In genomic region chr10:124999433-125000365, GRCh38 we compare ENCODE assay signal across 12 cellular contexts. TPM values are rescaled to one million over a fixed set of nuclear protein-coding genes. Genes with fewer than 3 reads are reported as not detected.
DNase-seq lines count a peak whose midpoint lies in the region; ATAC-seq and TF ChIP-seq lines count a peak whose summit lies in the region.
"Had no signal": no experiment of that assay in that cellular context is flagged by ENCODE, and none has a peak within 500 bp of the region (broad histone marks: within the 10 kb centered on the region; RNA-seq: fewer than 3 reads in every experiment).

No MANE protein-coding gene starts in this region.

- peak overlapping the region; percentile 71 to 72 for H3K27ac ChIP-seq in ovary

- TF ChIP-seq POLR2A in ovary (IDR thresholded peaks at IDR 0.05) = no peak

- H3K4me3 Mint-ChIP-seq in WTC11 (no peak overlapping the region), glutamatergic neuron (ENCODE audit: unreplicated experiment) (no peak overlapping the region)
- H3K4me3 Mint-ChIP-seq: activated naive CD4-positive, alpha-beta T cell treated with anti-CD3 and anti-CD28 coated beads, Interleukin-2, amount 10 ng/mL, durations not matched to agents 7 days and 5 days; CD8-positive, alpha-beta memory T cell had no signal

- intact Hi-C loops in ovary (cut with DNase I) = loop anchor here (5.0 to 10.0 kb wide), 5 partner anchors 55 to 163 kb away; partner anchors contain the start of gene CTBP2 (in 1 of the 4)

- DNase-seq in AG09309 (ENCODE audit: low read depth) = peak; percentile 61
- peak; percentile 4 for DNase-seq in WTC11 (ENCODE audit: low spot score)
- DNase-seq in glutamatergic neuron = no peak
- DNase-seq in ovary = peak; percentile 80 to 84 (median 82)
- DNase-seq in NCI-H1694 treated with DMSO at 0.1 percent for 48 hours (lab: John Stamatoyannopoulos, UW) = no peak
- DNase-seq in NCI-H82 (lab: John Stamatoyannopoulos, UW) = no peak
- DNase-seq: CD8-positive, alpha-beta memory T cell; NCI-H1105; SW 1271 had no signal

- TF ChIP-seq CTCF in AG09309 (IDR thresholded peaks at IDR 0.05; ENCODE audit: control insufficient read depth, insufficient read depth, low read depth, low read length, missing control alignments) (no peak), WTC11 (IDR thresholded peaks at IDR 0.05) (no peak), glutamatergic neuron (IDR thresholded peaks at IDR 0.05; ENCODE audit: partially characterized antibody, unreplicated experiment) (no peak), ovary (IDR thresholded peaks at IDR 0.05) (no peak)

- no peaks in the 10 kb centered on the region for H3K9me3 Mint-ChIP-seq in WTC11
- peaks cover 15% of the 10 kb centered on the region for H3K9me3 Mint-ChIP-seq in glutamatergic neuron (ENCODE audit: unreplicated experiment)
- H3K9me3 Mint-ChIP-seq: activated naive CD4-positive, alpha-beta T cell treated with anti-CD3 and anti-CD28 coated beads, Interleukin-2, amount 10 ng/mL, durations not matched to agents 7 days and 5 days; CD8-positive, alpha-beta memory T cell had no signal

- no peaks in the 10 kb centered on the region for H3K27me3 ChIP-seq in ovary

- H3K27ac Mint-ChIP-seq in WTC11 (peak overlapping the region; percentile 11; the same call in 1 of the 2 replicates), glutamatergic neuron (ENCODE audit: unreplicated experiment) (peak overlapping the region; percentile 90)
- H3K27ac Mint-ChIP-seq: activated naive CD4-positive, alpha-beta T cell treated with anti-CD3 and anti-CD28 coated beads, Interleukin-2, amount 10 ng/mL, durations not matched to agents 7 days and 5 days; CD8-positive, alpha-beta memory T cell had no signal

- H3K36me3 Mint-ChIP-seq in WTC11 (peaks cover 45% of the 10 kb centered on the region), glutamatergic neuron (ENCODE audit: unreplicated experiment) (no peaks in the 10 kb centered on the region)
- H3K36me3 Mint-ChIP-seq: activated naive CD4-positive, alpha-beta T cell treated with anti-CD3 and anti-CD28 coated beads, Interleukin-2, amount 10 ng/mL, durations not matched to agents 7 days and 5 days; CD8-positive, alpha-beta memory T cell had no signal

- H3K36me3 ChIP-seq in ovary = no peaks in the 10 kb centered on the region

- H3K4me1 Mint-ChIP-seq in WTC11 (no peaks in the 10 kb centered on the region), glutamatergic neuron (ENCODE audit: low read depth, unreplicated experiment) (peaks cover 17% of the 10 kb centered on the region)
- H3K4me1 Mint-ChIP-seq: activated naive CD4-positive, alpha-beta T cell treated with anti-CD3 and anti-CD28 coated beads, Interleukin-2, amount 10 ng/mL, durations not matched to agents 7 days and 5 days; CD8-positive, alpha-beta memory T cell had no signal

- TF ChIP-seq EP300 in ovary (IDR thresholded peaks at IDR 0.05) = no peak

- H3K4me3 ChIP-seq in AG09309 (ENCODE audit: control insufficient read depth, low read depth, low read length) (no peak overlapping the region), ovary (no peak overlapping the region)

- no peaks in the 10 kb centered on the region for H3K9me3 ChIP-seq in ovary

- H3K4me1 ChIP-seq in ovary (ENCODE audit: insufficient read depth) = peaks cover 43% of the 10 kb centered on the region

- CTCF ChIA-PET in WTC11 (lab: Charles Lee) = interaction anchor here (0.7 to 2.5 kb wide), 4 partner anchors 48 to 61 kb away, joined by 3 to 11 read pairs (median 6); no protein-coding TSS in a partner anchor

- H3K27me3 Mint-ChIP-seq in WTC11 (ENCODE audit: low read depth) (no peaks in the 10 kb centered on the region), glutamatergic neuron (ENCODE audit: unreplicated experiment) (peaks cover 24% of the 10 kb centered on the region)

- 12 to 32% (median 15%) methylated on average over 28 to 29 of the region's 29 CpGs for WGBS in ovary, 3 donors

- POLR2A ChIA-PET in WTC11 (lab: Charles Lee) = no interaction called here

- ATAC-seq in WTC11 (no peak), GM18502 (IDR thresholded peaks at IDR 0.05; ENCODE audit: poor library complexity, unreplicated experiment) (no peak), HG03045 (IDR thresholded peaks at IDR 0.05; ENCODE audit: unreplicated experiment) (no peak)

TF ChIP-seq in WTC11, 78 proteins besides CTCF, POLR2A, EP300 and RAD21:
- TF ChIP-seq, protein P1, sequence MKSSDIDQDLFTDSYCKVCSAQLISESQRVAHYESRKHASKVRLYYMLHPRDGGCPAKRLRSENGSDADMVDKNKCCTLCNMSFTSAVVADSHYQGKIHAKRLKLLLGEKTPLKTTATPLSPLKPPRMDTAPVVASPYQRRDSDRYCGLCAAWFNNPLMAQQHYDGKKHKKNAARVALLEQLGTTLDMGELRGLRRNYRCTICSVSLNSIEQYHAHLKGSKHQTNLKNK (CRISPR knock-in tag; IDR thresholded peaks at IDR 0.05) = no peak
- TF ChIP-seq ZNF219 (CRISPR knock-in tag; IDR thresholded peaks at IDR 0.05; ENCODE audit: borderline replicate concordance) (no peak), RORB (CRISPR knock-in tag; IDR thresholded peaks at IDR 0.05) (no peak), TP53 (CRISPR knock-in tag; IDR thresholded peaks at IDR 0.05) (no peak), ZNF396 (CRISPR knock-in tag; IDR thresholded peaks at IDR 0.05; ENCODE audit: borderline replicate concordance) (no peak), FOXK1 (CRISPR knock-in tag; IDR thresholded peaks at IDR 0.05) (no peak)
- TF ChIP-seq, protein P2, sequence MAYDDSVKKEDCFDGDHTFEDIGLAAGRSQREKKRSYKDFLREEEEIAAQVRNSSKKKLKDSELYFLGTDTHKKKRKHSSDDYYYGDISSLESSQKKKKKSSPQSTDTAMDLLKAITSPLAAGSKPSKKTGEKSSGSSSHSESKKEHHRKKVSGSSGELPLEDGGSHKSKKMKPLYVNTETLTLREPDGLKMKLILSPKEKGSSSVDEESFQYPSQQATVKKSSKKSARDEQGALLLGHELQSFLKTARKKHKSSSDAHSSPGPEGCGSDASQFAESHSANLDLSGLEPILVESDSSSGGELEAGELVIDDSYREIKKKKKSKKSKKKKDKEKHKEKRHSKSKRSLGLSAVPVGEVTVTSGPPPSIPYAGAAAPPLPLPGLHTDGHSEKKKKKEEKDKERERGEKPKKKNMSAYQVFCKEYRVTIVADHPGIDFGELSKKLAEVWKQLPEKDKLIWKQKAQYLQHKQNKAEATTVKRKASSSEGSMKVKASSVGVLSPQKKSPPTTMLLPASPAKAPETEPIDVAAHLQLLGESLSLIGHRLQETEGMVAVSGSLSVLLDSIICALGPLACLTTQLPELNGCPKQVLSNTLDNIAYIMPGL (CRISPR knock-in tag; IDR thresholded peaks at IDR 0.05) = no peak
- TF ChIP-seq, protein P3, sequence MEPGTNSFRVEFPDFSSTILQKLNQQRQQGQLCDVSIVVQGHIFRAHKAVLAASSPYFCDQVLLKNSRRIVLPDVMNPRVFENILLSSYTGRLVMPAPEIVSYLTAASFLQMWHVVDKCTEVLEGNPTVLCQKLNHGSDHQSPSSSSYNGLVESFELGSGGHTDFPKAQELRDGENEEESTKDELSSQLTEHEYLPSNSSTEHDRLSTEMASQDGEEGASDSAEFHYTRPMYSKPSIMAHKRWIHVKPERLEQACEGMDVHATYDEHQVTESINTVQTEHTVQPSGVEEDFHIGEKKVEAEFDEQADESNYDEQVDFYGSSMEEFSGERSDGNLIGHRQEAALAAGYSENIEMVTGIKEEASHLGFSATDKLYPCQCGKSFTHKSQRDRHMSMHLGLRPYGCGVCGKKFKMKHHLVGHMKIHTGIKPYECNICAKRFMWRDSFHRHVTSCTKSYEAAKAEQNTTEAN (CRISPR knock-in tag; IDR thresholded peaks at IDR 0.05) = no peak

RNA-seq across cellular contexts. Expression of gene ZRANB1, which starts 57.8 kb away (rescaled TPM):
- total RNA-seq in WTC11 (2021) = 13.9 to 15.9 TPM (median 15.3 TPM) in 3 replicates
- total RNA-seq in glutamatergic neuron (ENCODE audit: unreplicated experiment) = 28.9 TPM
- total RNA-seq in ovary = 10 to 100 TPM; 21.5 to 39.6 (median 27.5) TPM
- 10 to 100 TPM; 18.9 to 29.6 TPM for polyA plus RNA-seq in ovary

Comparison
In these comparisons a context has a peak if more than half of its experiments do, and no peak if none do; other contexts are left out.
1. DNase-seq: peak in AG09309 (single experiment), WTC11 (single experiment) and ovary (5 of 5); none in glutamatergic neuron (single experiment), NCI-H1694 treated with DMSO at 0.1 percent for 48 hours (single experiment) and NCI-H82 (single experiment).